ENCODE assay signal across 1 cellular context in genomic region chr17:65925606-65926307, GRCh38.
TF ChIP-seq lines count a peak whose summit lies in the region.

No MANE protein-coding gene starts in this region.

TF ChIP-seq in IMR-90, 13 proteins besides CTCF, POLR2A, EP300 and RAD21 (continued from another document):
- TF ChIP-seq ELK1 (IDR thresholded peaks at IDR 0.05; ENCODE audit: borderline replicate concordance, low read depth, low read length) (no peak), MXI1 (IDR thresholded peaks at IDR 0.05; ENCODE audit: borderline replicate concordance, low read depth, low read length) (no peak), USF2 (IDR thresholded peaks at IDR 0.05; ENCODE audit: low read depth, low read length) (no peak), MAZ (IDR thresholded peaks at IDR 0.05; ENCODE audit: borderline replicate concordance, low read depth, low read length) (no peak), RCOR1 (IDR thresholded peaks at IDR 0.05; ENCODE audit: insufficient replicate concordance, low read length) (no peak), BHLHE40 (IDR thresholded peaks at IDR 0.05; ENCODE audit: low read depth, low read length) (no peak)
